In the genomic region with DNA sequence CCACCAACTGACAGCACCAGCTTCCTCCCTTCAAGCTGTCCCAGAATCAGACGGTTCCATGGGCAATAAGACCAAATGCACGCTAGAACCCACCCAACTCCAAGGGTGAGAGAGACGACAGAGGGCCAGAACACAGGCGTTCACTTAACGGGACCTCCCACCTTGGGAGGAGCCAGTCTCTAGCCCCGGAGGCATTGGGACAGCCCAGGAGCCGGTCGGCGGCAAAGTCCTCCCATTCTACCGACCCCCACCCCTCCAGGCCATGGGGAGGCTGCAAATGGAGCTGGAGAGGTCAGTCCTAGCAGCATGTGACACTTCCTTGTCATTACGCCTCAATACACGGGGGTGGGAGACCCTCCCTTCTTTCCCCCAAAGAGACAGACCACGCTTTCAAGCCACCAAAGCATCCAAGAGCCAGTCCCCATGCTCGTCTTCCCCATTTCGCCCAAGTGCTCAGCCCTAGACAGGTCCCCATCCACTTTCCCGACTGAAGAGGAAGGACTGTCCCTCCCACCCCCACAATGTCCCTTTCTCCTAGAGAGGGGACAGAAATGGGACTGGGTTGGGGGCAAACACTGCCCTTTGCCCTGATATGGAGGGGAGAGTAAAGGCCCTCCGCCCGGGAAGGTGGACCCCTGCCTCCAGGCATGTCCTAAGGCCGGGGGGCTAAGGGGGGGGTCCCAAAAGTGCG, we compare ENCODE assay signal across 1 cellular context.
A peak's percentile ranks its signal among the peaks of the same experiment; 100 is the strongest.
TF ChIP-seq lines count a peak whose summit lies in the region.

No MANE protein-coding gene starts in this region.

TF ChIP-seq in H1, 55 proteins besides CTCF, POLR2A, EP300 and RAD21:
- TF ChIP-seq SP2 (IDR thresholded peaks at IDR 0.05; ENCODE audit: low read length), result no peak
- TF ChIP-seq SAP30 (IDR thresholded peaks at IDR 0.05; ENCODE audit: insufficient read depth, insufficient replicate concordance, low read length), result peak; percentile 57
- TF ChIP-seq RBBP5 (IDR thresholded peaks at IDR 0.05; ENCODE audit: borderline replicate concordance, low read depth, low read length), result 0 out of 2 replicates have a peak, but pooled peaks have one; percentile 6
- TF ChIP-seq SIN3A (conservative IDR thresholded peaks at IDR 0.05 in 1 of 2, IDR thresholded peaks at IDR 0.05 in 1 of 2; ENCODE audit: low read depth in 1 of 2, low read length in 2 of 2), result peak; percentile 17 to 64; a peak in 1 of 4 replicates
